Comparison of ENCODE assay signal across 20 cellular contexts in genomic region chr1:248547383-248547782, GRCh38. TPM values are rescaled to one million over a fixed set of nuclear protein-coding genes. Genes with fewer than 3 reads are reported as not detected.
"Had no signal": no experiment of that assay in that cellular context is flagged by ENCODE, and none has a peak within 500 bp of the region (broad histone marks: within the 10 kb centered on the region; RNA-seq: fewer than 3 reads in every experiment).

No MANE protein-coding gene starts in this region.

RNA-seq across cellular contexts. Expression of gene OR2T29, which starts 15.2 kb away (rescaled TPM):
- total RNA-seq: activated naive CD4-positive, alpha-beta T cell treated with anti-CD3 and anti-CD28 coated beads for 36 hours; activated naive CD4-positive, alpha-beta T cell treated with anti-CD3 and anti-CD28 coated beads, Interleukin-2, amount 50 U/mL, for 72 hours; activated naive CD8-positive, alpha-beta T cell treated with anti-CD3 and anti-CD28 coated beads for 36 hours; activated naive CD8-positive, alpha-beta T cell treated with anti-CD3 and anti-CD28 coated beads, Interleukin-2, amount 10 ng/mL, durations not matched to agents 7 days and 5 days; activated T-cell treated with anti-CD3 and anti-CD28 coated beads, Interleukin-2, amount 50 U/mL, for 4 hours; activated T-cell treated with anti-CD3 and anti-CD28 coated beads, Interleukin-2, amount 50 U/mL, for 72 hours; activated T-helper 1 cell treated with anti-CD3 and anti-CD28 coated beads, Interleukin-12 subunit alpha, Interleukin-12 subunit beta, Interleukin-2, Interleukin-4 antibody, amounts not matched to agents 30 ng/mL and 10 ng/mL and 1 ng/mL, durations not matched to agents 14 hours and 24 hours and 36 hours; activated T-helper 17 cell treated with anti-CD3 and anti-CD28 coated beads, Interleukin-2, amount 50 U/mL, for 72 hours; activated T-helper 2 cell treated with anti-CD3 and anti-CD28 coated beads, Interferon-gamma antibody, Interleukin-2, Interleukin-4, amounts not matched to agents 10 μg/mL and 5 μg/mL and 100 μg/mL, durations not matched to agents 14 hours and 24 hours and 36 hours; adrenal gland; aorta; ascending aorta; astrocyte; body of pancreas; breast epithelium; cardiac muscle cell; cardiac septum; cerebellum; chondrocyte had no signal
- polyA plus RNA-seq: adipose tissue, adrenal gland, aorta, cardiac muscle cell had no signal

RNA-seq across cellular contexts. Expression of gene OR2T34, which starts 27.2 kb away (rescaled TPM):
- total RNA-seq: activated naive CD4-positive, alpha-beta T cell treated with anti-CD3 and anti-CD28 coated beads for 36 hours; activated naive CD4-positive, alpha-beta T cell treated with anti-CD3 and anti-CD28 coated beads, Interleukin-2, amount 50 U/mL, for 72 hours; activated naive CD8-positive, alpha-beta T cell treated with anti-CD3 and anti-CD28 coated beads for 36 hours; activated naive CD8-positive, alpha-beta T cell treated with anti-CD3 and anti-CD28 coated beads, Interleukin-2, amount 10 ng/mL, durations not matched to agents 7 days and 5 days; activated T-cell treated with anti-CD3 and anti-CD28 coated beads, Interleukin-2, amount 50 U/mL, for 4 hours; activated T-cell treated with anti-CD3 and anti-CD28 coated beads, Interleukin-2, amount 50 U/mL, for 72 hours; activated T-helper 1 cell treated with anti-CD3 and anti-CD28 coated beads, Interleukin-12 subunit alpha, Interleukin-12 subunit beta, Interleukin-2, Interleukin-4 antibody, amounts not matched to agents 30 ng/mL and 10 ng/mL and 1 ng/mL, durations not matched to agents 14 hours and 24 hours and 36 hours; activated T-helper 17 cell treated with anti-CD3 and anti-CD28 coated beads, Interleukin-2, amount 50 U/mL, for 72 hours; activated T-helper 2 cell treated with anti-CD3 and anti-CD28 coated beads, Interferon-gamma antibody, Interleukin-2, Interleukin-4, amounts not matched to agents 10 μg/mL and 5 μg/mL and 100 μg/mL, durations not matched to agents 14 hours and 24 hours and 36 hours; adrenal gland; aorta; ascending aorta; astrocyte; body of pancreas; breast epithelium; cardiac muscle cell; cardiac septum; cerebellum; chondrocyte had no signal
- polyA plus RNA-seq: adipose tissue, adrenal gland, aorta, cardiac muscle cell had no signal

RNA-seq across cellular contexts. Expression of gene OR2G6, which starts 39.5 kb away (rescaled TPM):
- total RNA-seq: activated naive CD4-positive, alpha-beta T cell treated with anti-CD3 and anti-CD28 coated beads for 36 hours; activated naive CD4-positive, alpha-beta T cell treated with anti-CD3 and anti-CD28 coated beads, Interleukin-2, amount 50 U/mL, for 72 hours; activated naive CD8-positive, alpha-beta T cell treated with anti-CD3 and anti-CD28 coated beads for 36 hours; activated naive CD8-positive, alpha-beta T cell treated with anti-CD3 and anti-CD28 coated beads, Interleukin-2, amount 10 ng/mL, durations not matched to agents 7 days and 5 days; activated T-cell treated with anti-CD3 and anti-CD28 coated beads, Interleukin-2, amount 50 U/mL, for 4 hours; activated T-cell treated with anti-CD3 and anti-CD28 coated beads, Interleukin-2, amount 50 U/mL, for 72 hours; activated T-helper 1 cell treated with anti-CD3 and anti-CD28 coated beads, Interleukin-12 subunit alpha, Interleukin-12 subunit beta, Interleukin-2, Interleukin-4 antibody, amounts not matched to agents 30 ng/mL and 10 ng/mL and 1 ng/mL, durations not matched to agents 14 hours and 24 hours and 36 hours; activated T-helper 17 cell treated with anti-CD3 and anti-CD28 coated beads, Interleukin-2, amount 50 U/mL, for 72 hours; activated T-helper 2 cell treated with anti-CD3 and anti-CD28 coated beads, Interferon-gamma antibody, Interleukin-2, Interleukin-4, amounts not matched to agents 10 μg/mL and 5 μg/mL and 100 μg/mL, durations not matched to agents 14 hours and 24 hours and 36 hours; adrenal gland; aorta; ascending aorta; astrocyte; body of pancreas; breast epithelium; cardiac muscle cell; cardiac septum; chondrocyte had no signal
- polyA plus RNA-seq: adipose tissue, adrenal gland, aorta, cardiac muscle cell had no signal

RNA-seq across cellular contexts. Expression of gene OR2T10, which starts 50.1 kb away (rescaled TPM):
- total RNA-seq: activated naive CD4-positive, alpha-beta T cell treated with anti-CD3 and anti-CD28 coated beads for 36 hours; activated naive CD4-positive, alpha-beta T cell treated with anti-CD3 and anti-CD28 coated beads, Interleukin-2, amount 50 U/mL, for 72 hours; activated naive CD8-positive, alpha-beta T cell treated with anti-CD3 and anti-CD28 coated beads for 36 hours; activated naive CD8-positive, alpha-beta T cell treated with anti-CD3 and anti-CD28 coated beads, Interleukin-2, amount 10 ng/mL, durations not matched to agents 7 days and 5 days; activated T-cell treated with anti-CD3 and anti-CD28 coated beads, Interleukin-2, amount 50 U/mL, for 4 hours; activated T-cell treated with anti-CD3 and anti-CD28 coated beads, Interleukin-2, amount 50 U/mL, for 72 hours; activated T-helper 1 cell treated with anti-CD3 and anti-CD28 coated beads, Interleukin-12 subunit alpha, Interleukin-12 subunit beta, Interleukin-2, Interleukin-4 antibody, amounts not matched to agents 30 ng/mL and 10 ng/mL and 1 ng/mL, durations not matched to agents 14 hours and 24 hours and 36 hours; activated T-helper 17 cell treated with anti-CD3 and anti-CD28 coated beads, Interleukin-2, amount 50 U/mL, for 72 hours; activated T-helper 2 cell treated with anti-CD3 and anti-CD28 coated beads, Interferon-gamma antibody, Interleukin-2, Interleukin-4, amounts not matched to agents 10 μg/mL and 5 μg/mL and 100 μg/mL, durations not matched to agents 14 hours and 24 hours and 36 hours; adrenal gland; aorta; ascending aorta; astrocyte; body of pancreas; breast epithelium; cardiac muscle cell; cardiac septum; cerebellum; chondrocyte had no signal
- polyA plus RNA-seq: adipose tissue, adrenal gland, aorta, cardiac muscle cell had no signal

RNA-seq across cellular contexts. Expression of gene OR2T5, which starts 59.0 kb away (rescaled TPM):
- total RNA-seq: activated naive CD4-positive, alpha-beta T cell treated with anti-CD3 and anti-CD28 coated beads for 36 hours; activated naive CD4-positive, alpha-beta T cell treated with anti-CD3 and anti-CD28 coated beads, Interleukin-2, amount 50 U/mL, for 72 hours; activated naive CD8-positive, alpha-beta T cell treated with anti-CD3 and anti-CD28 coated beads for 36 hours; activated naive CD8-positive, alpha-beta T cell treated with anti-CD3 and anti-CD28 coated beads, Interleukin-2, amount 10 ng/mL, durations not matched to agents 7 days and 5 days; activated T-cell treated with anti-CD3 and anti-CD28 coated beads, Interleukin-2, amount 50 U/mL, for 4 hours; activated T-cell treated with anti-CD3 and anti-CD28 coated beads, Interleukin-2, amount 50 U/mL, for 72 hours; activated T-helper 1 cell treated with anti-CD3 and anti-CD28 coated beads, Interleukin-12 subunit alpha, Interleukin-12 subunit beta, Interleukin-2, Interleukin-4 antibody, amounts not matched to agents 30 ng/mL and 10 ng/mL and 1 ng/mL, durations not matched to agents 14 hours and 24 hours and 36 hours; activated T-helper 17 cell treated with anti-CD3 and anti-CD28 coated beads, Interleukin-2, amount 50 U/mL, for 72 hours; activated T-helper 2 cell treated with anti-CD3 and anti-CD28 coated beads, Interferon-gamma antibody, Interleukin-2, Interleukin-4, amounts not matched to agents 10 μg/mL and 5 μg/mL and 100 μg/mL, durations not matched to agents 14 hours and 24 hours and 36 hours; adrenal gland; aorta; ascending aorta; astrocyte; body of pancreas; breast epithelium; cardiac muscle cell; cardiac septum; cerebellum; chondrocyte had no signal
- polyA plus RNA-seq: adipose tissue, adrenal gland, aorta, cardiac muscle cell had no signal
